Comparison of ENCODE assay signal across 9 cellular contexts in genomic region chr4:55435136-55435535, GRCh38. TPM values are rescaled to one million over a fixed set of nuclear protein-coding genes. Genes with fewer than 3 reads are reported as not detected.
A peak's percentile ranks its signal among the peaks of the same experiment; 100 is the strongest.
DNase-seq lines count a peak whose midpoint lies in the region; ATAC-seq, FAIRE-seq and TF ChIP-seq lines count a peak whose summit lies in the region.
"Had no signal": no experiment of that assay in that cellular context is flagged by ENCODE, and none has a peak within 500 bp of the region (broad histone marks: within the 10 kb centered on the region; RNA-seq: fewer than 3 reads in every experiment).

No MANE protein-coding gene starts in this region.

- H3K4me2 ChIP-seq in A549 (no peak overlapping the region), GM12878 (ENCODE audit: control insufficient read depth, insufficient read depth) (no peak overlapping the region)

- no peak overlapping the region for H3K4me3 Mint-ChIP-seq in neural crest cell
- H3K4me3 Mint-ChIP-seq: activated naive CD4-positive, alpha-beta T cell treated with anti-CD3 and anti-CD28 coated beads, Interleukin-2, amount 50 U/mL, for 24 hours had no signal

- no peaks in the 10 kb centered on the region for H3K27me3 Mint-ChIP-seq in neural crest cell (ENCODE audit: low read depth)
- H3K27me3 Mint-ChIP-seq: activated naive CD4-positive, alpha-beta T cell treated with anti-CD3 and anti-CD28 coated beads, Interleukin-2, amount 50 U/mL, for 24 hours had no signal

- no peak for TF ChIP-seq CTCF in A549 (IDR thresholded peaks at IDR 0.05)
- TF ChIP-seq CTCF in GM12878 (IDR thresholded peaks at IDR 0.05 in 2 of 3, conservative IDR thresholded peaks at IDR 0.05 in 1 of 3; ENCODE audit: control insufficient read depth in 2 of 3, extremely low read depth in 1 of 3, insufficient read depth in 1 of 3, low read depth in 3 of 3, low read length in 3 of 3) = peak in 2 of 3 experiments; percentile 10 to 17; a peak in 1 of 6 replicates
- TF ChIP-seq CTCF in neural crest cell (conservative IDR thresholded peaks at IDR 0.05) = peak; percentile 37

- RAD21 ChIA-PET in GM12878 (lab: Charles Lee; ENCODE audit: unreplicated experiment) = no interaction called here

- DNase-seq in A549 (ENCODE audit: low read depth in 1 of 2, low spot score in 1 of 2) (peak in 1 of 2 experiments; percentile 3), GM12878 (ENCODE audit: low read depth, low spot score) (peak; percentile 1), neural crest cell (ENCODE audit: low read depth, low spot score) (no peak), NCI-H226 (no peak), MV-4-11 (lab: John Stamatoyannopoulos, UW) (no peak), hippocampal formation (lab: John Stamatoyannopoulos, UW) (no peak)

- H3K9me3 Mint-ChIP-seq in neural crest cell = no peaks in the 10 kb centered on the region
- H3K9me3 Mint-ChIP-seq: activated naive CD4-positive, alpha-beta T cell treated with anti-CD3 and anti-CD28 coated beads, Interleukin-2, amount 50 U/mL, for 24 hours had no signal

- no TSS peak for BruUV-seq in GM12878 (replicated peaks; lab: Mats Ljungman, UMichigan)

- peak overlapping the region; percentile 77 for H3K27ac Mint-ChIP-seq in neural crest cell (ENCODE audit: unreplicated experiment)
- H3K27ac Mint-ChIP-seq: activated naive CD4-positive, alpha-beta T cell treated with anti-CD3 and anti-CD28 coated beads, Interleukin-2, amount 50 U/mL, for 24 hours had no signal

- TF ChIP-seq EP300 in A549 (IDR thresholded peaks at IDR 0.05) (no peak), GM12878 (IDR thresholded peaks at IDR 0.05; ENCODE audit: borderline replicate concordance in 1 of 2, control insufficient read depth in 1 of 2, low read depth in 2 of 2, low read length in 2 of 2) (no peak)

- POLR2A ChIA-PET in A549 (lab: Yijun Ruan, JAX) (no interaction called here), GM12878 (lab: Charles Lee) (interaction anchor here (1.3 kb wide), 1 partner anchor 25 kb away, joined by 3 read pairs; no protein-coding TSS in a partner anchor)

- SMC1A ChIA-PET in GM12878 (lab: Charles Lee; ENCODE audit: uncharacterized antibody, unreplicated experiment) = interaction anchor here (1.0 to 1.8 kb wide), 2 partner anchors 11 to 25 kb away, joined by 4 to 5 read pairs; no protein-coding TSS in a partner anchor

- no peaks in the 10 kb centered on the region for H3K4me1 Mint-ChIP-seq in neural crest cell

- CTCF ChIA-PET in A549 (lab: Yijun Ruan, JAX) = no interaction called here
- CTCF ChIA-PET in GM12878 (lab: Yijun Ruan, JAX) = interaction anchor here (1.0 to 1.3 kb wide), 2 partner anchors 11 to 26 kb away, joined by 3 to 7 read pairs; no protein-coding TSS in a partner anchor

- peaks cover 10% of the 10 kb centered on the region for H3K36me3 Mint-ChIP-seq in neural crest cell (ENCODE audit: low read depth)

- intact Hi-C loops in GM12878 (cut with micrococcal nuclease; ENCODE audit: unreplicated experiment) = no loop called here

- H3K9ac ChIP-seq in GM12878 (ENCODE audit: control insufficient read depth, insufficient read depth, low read length) = no peak overlapping the region

- no peaks in the 10 kb centered on the region for H3K27me3 ChIP-seq in GM12878 (replicated peaks in 1 of 2; ENCODE audit: control insufficient read depth in 2 of 2, insufficient read depth in 2 of 2, low read length in 1 of 2)

- no peak for TF ChIP-seq RAD21 in A549 (conservative IDR thresholded peaks at IDR 0.05 in 1 of 2, IDR thresholded peaks at IDR 0.05 in 1 of 2)
- no peak for TF ChIP-seq RAD21 in GM12878 (IDR thresholded peaks at IDR 0.05; ENCODE audit: insufficient read depth, low read depth, low read length)

- H3K4me3 ChIP-seq in A549 (no peak overlapping the region), GM12878 (no peak overlapping the region)

- TF ChIP-seq POLR2A in A549 (IDR thresholded peaks at IDR 0.05; ENCODE audit: low read length) = no peak
- TF ChIP-seq POLR2A in GM12878 (IDR thresholded peaks at IDR 0.05; ENCODE audit: low read depth, low read length) = no peak

- FAIRE-seq in A549 (lab: Jason Lieb, UNC) (no peak), GM12878 (lab: Jason Lieb, UNC) (no peak)

- peaks cover 3 to 27% of the 10 kb centered on the region in 2 experiments for H3K36me3 ChIP-seq in GM12878 (ENCODE audit: control insufficient read depth in 2 of 2, insufficient read depth in 2 of 2, low read length in 1 of 2)

- H4K20me1 ChIP-seq in GM12878 (ENCODE audit: control insufficient read depth, insufficient read depth) = no peaks in the 10 kb centered on the region

- H3K27ac ChIP-seq in A549 = no peak overlapping the region
- H3K27ac ChIP-seq in GM12878 (ENCODE audit: control insufficient read depth, insufficient read depth) = no peak overlapping the region

- H3K9me3 ChIP-seq in A549 (no peaks in the 10 kb centered on the region), GM12878 (replicated peaks; ENCODE audit: control insufficient read depth, insufficient read depth, low read length) (no peaks in the 10 kb centered on the region)

- in situ Hi-C loops in GM12878 (cut with MboI) = no loop called here

- H2AFZ ChIP-seq in GM12878 (ENCODE audit: control insufficient read depth, low read depth, low read length) = no peak overlapping the region

- WGBS in A549 (ENCODE audit: missing lambda C conversion rate) = 77% methylated on average over 3 of the region's 3 CpGs
- 0% methylated on average over 3 of the region's 3 CpGs for WGBS in GM12878 (ENCODE audit: insufficient coverage, insufficient replicate concordance, low lambda C conversion rate, missing lambda C conversion rate)

- H3K4me1 ChIP-seq in A549 = peaks cover 8% of the 10 kb centered on the region; the same call in 1 of the 3 replicates
- peaks cover 4% of the 10 kb centered on the region for H3K4me1 ChIP-seq in GM12878 (ENCODE audit: control insufficient read depth, insufficient read depth, low read length)

- H3K79me2 ChIP-seq in GM12878 (ENCODE audit: control insufficient read depth, insufficient read depth, low read length) = no peaks in the 10 kb centered on the region

- peak; percentile 30 to 78; a peak in 3 of 6 replicates for ATAC-seq in A549
- peak; percentile 54 for ATAC-seq in GM18861 (IDR thresholded peaks at IDR 0.05; ENCODE audit: unreplicated experiment)
- peak; percentile 79 for ATAC-seq in HG03378 (IDR thresholded peaks at IDR 0.05; ENCODE audit: unreplicated experiment)
- peak; percentile 84 for ATAC-seq in GM12878

TF ChIP-seq in A549, 52 proteins besides CTCF, POLR2A, EP300 and RAD21:
- TF ChIP-seq MAX (IDR thresholded peaks at IDR 0.05) (no peak), NR3C1 (IDR thresholded peaks at IDR 0.05) (no peak), HOXB5 (CRISPR knock-in tag; IDR thresholded peaks at IDR 0.05) (no peak), ZNF302 (CRISPR knock-in tag; IDR thresholded peaks at IDR 0.05) (no peak), EHF (CRISPR knock-in tag; IDR thresholded peaks at IDR 0.05) (no peak), SMC3 (IDR thresholded peaks at IDR 0.05) (no peak), MAFK (IDR thresholded peaks at IDR 0.05; ENCODE audit: partially characterized antibody) (no peak), PHF8 (IDR thresholded peaks at IDR 0.05; ENCODE audit: borderline replicate concordance, low read depth) (no peak), CBX8 (IDR thresholded peaks at IDR 0.05) (no peak), GATA3 (IDR thresholded peaks at IDR 0.05; ENCODE audit: borderline replicate concordance) (no peak), EHMT2 (IDR thresholded peaks at IDR 0.05; ENCODE audit: low read depth) (no peak)

TF ChIP-seq in GM12878, 131 proteins besides CTCF, POLR2A, EP300 and RAD21 (continues in another document):
- TF ChIP-seq, protein P1, sequence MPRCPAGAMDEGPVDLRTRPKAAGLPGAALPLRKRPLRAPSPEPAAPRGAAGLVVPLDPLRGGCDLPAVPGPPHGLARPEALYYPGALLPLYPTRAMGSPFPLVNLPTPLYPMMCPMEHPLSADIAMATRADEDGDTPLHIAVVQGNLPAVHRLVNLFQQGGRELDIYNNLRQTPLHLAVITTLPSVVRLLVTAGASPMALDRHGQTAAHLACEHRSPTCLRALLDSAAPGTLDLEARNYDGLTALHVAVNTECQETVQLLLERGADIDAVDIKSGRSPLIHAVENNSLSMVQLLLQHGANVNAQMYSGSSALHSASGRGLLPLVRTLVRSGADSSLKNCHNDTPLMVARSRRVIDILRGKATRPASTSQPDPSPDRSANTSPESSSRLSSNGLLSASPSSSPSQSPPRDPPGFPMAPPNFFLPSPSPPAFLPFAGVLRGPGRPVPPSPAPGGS (IDR thresholded peaks at IDR 0.05; ENCODE audit: borderline replicate concordance, insufficient read depth, low read depth, low read length, poor library complexity, severe bottlenecking) = no peak
- TF ChIP-seq IKZF2 (IDR thresholded peaks at IDR 0.05) = 0 out of 4 replicates have a peak, but pooled peaks of 1 of the 2 experiments have one; percentile 18

RNA-seq across cellular contexts. Expression of gene TMEM165, which starts 39.4 kb away (rescaled TPM):
- 83.5 and 87.4 TPM in 2 replicates for polyA plus RNA-seq in A549 (2011; rRNA removed)
- 29.9 and 39.7 TPM in 2 replicates for polyA plus RNA-seq in A549 (2012; cell fraction: cytosol; rRNA removed)
- 54.1 and 72.1 TPM in 2 replicates for polyA plus RNA-seq in A549 (2012; cell fraction: nucleus; rRNA removed)
- polyA plus RNA-seq in A549 (2017; fragmentation: RNase III; extraction: RNeasy Plus Mini Kit Qiagen cat#74134 plus additional on column Dnase treatment) = 43.6 to 54.4 TPM (median 52.6 TPM) in 3 replicates
- 84.9 and 89.9 TPM in 2 replicates for polyA minus RNA-seq in A549 (2011; rRNA and poly(A)+ RNA removed)
- 329 and 338 TPM in 2 replicates for total RNA-seq in GM12878 (2013; cell fraction: nucleolus; rRNA removed)
- total RNA-seq in GM12878 (2014; rRNA removed) = 98.6 and 106 TPM in 2 replicates
- 72.3 TPM in 2 replicates for total RNA-seq in GM12878 (2014; rRNA removed; fragmentation: Illumina TruSeq; extraction: Trizol)
- 63.6 and 73.4 TPM in 2 replicates for total RNA-seq in GM12878 (2021)
- polyA plus RNA-seq in GM12878 (2011; ENCODE audit: low read depth) = 21.5 TPM
- polyA plus RNA-seq in GM12878 (2011; rRNA removed) = 106 and 120 TPM in 2 replicates
- 35.2 and 43.7 TPM in 2 replicates for polyA plus RNA-seq in GM12878 (2011; cell fraction: cytosol; rRNA removed)
- 90.3 and 91.3 TPM in 2 replicates for polyA plus RNA-seq in GM12878 (2011; cell fraction: nucleus; rRNA removed)
- 35.6 and 40.2 TPM in 2 replicates for polyA plus RNA-seq in GM12878 (2012)
- polyA plus RNA-seq in GM12878 (2014; fragmentation: Illumina TruSeq; extraction: Trizol) = 58.7 and 74.3 TPM in 2 replicates
- 10 to 100 TPM; 18.3 to 32.5 TPM for polyA plus RNA-seq in GM12878 (2014; fragmentation: Nextera tagmentation; extraction: Ambion mirVana)
- 85.0 and 88.8 TPM in 2 replicates for polyA plus RNA-seq in GM12878 (2014; rRNA removed)
- 100 to 1,000 TPM; 129 to 141 TPM for polyA plus RNA-seq in GM12878 (2016; fragmentation: Nextera tagmentation; extraction: Ambion mirVana)
- 105 and 154 TPM in 2 replicates for polyA minus RNA-seq in GM12878 (2011; rRNA and poly(A)+ RNA removed)
- 27.1 and 33.2 TPM in 2 replicates for polyA minus RNA-seq in GM12878 (2011; cell fraction: cytosol; rRNA and poly(A)+ RNA removed)
- 58.6 and 122 TPM in 2 replicates for polyA minus RNA-seq in GM12878 (2011; cell fraction: nucleus; rRNA and poly(A)+ RNA removed)
- 62.7 TPM in 2 replicates for total RNA-seq in neural crest cell

Comparison
In these comparisons a context has a peak if more than half of its experiments do, and no peak if none do; other contexts are left out.
1. Of the 24 proteins assayed by ChIP-seq in both GM12878 and A549: peak only in GM12878: BHLHE40 and CTCF; only in A549: none; in both: none; in neither: 22.